Comparison of ENCODE assay signal across 19 cellular contexts in the genomic region with DNA sequence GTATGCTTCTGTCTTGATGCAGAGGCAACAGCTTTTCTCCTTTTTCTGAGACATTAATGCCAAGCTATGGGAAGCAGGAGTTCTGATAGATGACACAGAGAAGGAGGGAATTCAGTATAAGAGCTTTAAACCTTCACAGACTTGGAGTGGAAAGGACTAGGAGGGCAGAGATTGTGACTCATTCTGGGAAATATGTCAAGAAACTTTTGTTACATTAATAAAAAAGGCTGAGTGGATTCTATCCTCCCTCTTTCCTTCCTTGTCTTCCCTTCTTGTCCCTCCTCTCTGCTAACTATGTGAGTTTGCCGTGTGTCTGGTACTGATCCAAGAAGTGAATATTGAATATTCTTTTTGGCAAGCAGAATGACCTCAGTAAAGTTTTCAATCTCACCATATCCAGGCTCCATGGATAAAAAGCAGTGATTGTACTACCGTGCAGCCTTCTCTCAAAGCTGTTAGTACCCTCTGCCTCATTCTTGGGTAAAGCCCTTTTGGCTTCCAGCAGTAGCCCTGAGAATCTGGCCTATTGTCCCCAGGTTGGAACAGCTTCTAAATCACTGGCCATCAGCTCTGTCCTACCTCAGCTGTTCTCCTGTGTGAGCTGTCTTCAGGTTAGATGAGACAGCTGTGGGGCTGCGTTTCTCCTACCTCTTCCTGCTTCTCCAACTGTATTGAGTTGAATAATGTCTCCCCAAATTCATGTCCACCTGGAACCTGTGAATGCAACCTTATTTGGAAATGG.
A peak's percentile ranks its signal among the peaks of the same experiment; 100 is the strongest.
DNase-seq lines count a peak whose midpoint lies in the region; TF ChIP-seq lines count a peak whose summit lies in the region.
"Had no signal": no experiment of that assay in that cellular context is flagged by ENCODE, and none has a peak within 500 bp of the region (broad histone marks: within the 10 kb centered on the region; RNA-seq: fewer than 3 reads in every experiment).

No MANE protein-coding gene starts in this region.

- H3K4me1 ChIP-seq in transverse colon: peaks cover 0 to 6% (median 3%) of the 10 kb centered on the region in 4 donors

- H3K4me1 Mint-ChIP-seq in osteocyte (ENCODE audit: unreplicated experiment): peaks cover 17% of the 10 kb centered on the region

- intact Hi-C loops in transverse colon (cut with DNase I; ENCODE audit: low total_unique reads): no loop called here

- H3K27ac ChIP-seq in RWPE1 (no peak overlapping the region), transverse colon (no peak overlapping the region)
- H3K27ac ChIP-seq: heart left ventricle, SJSA1 had no signal

- TF ChIP-seq CTCF in RWPE1 (conservative IDR thresholded peaks at IDR 0.05; ENCODE audit: low read depth) (no peak), osteocyte (IDR thresholded peaks at IDR 0.05) (no peak), transverse colon (IDR thresholded peaks at IDR 0.05) (no peak)

- H3K9me3 Mint-ChIP-seq in osteocyte (ENCODE audit: unreplicated experiment): no peaks in the 10 kb centered on the region

- WGBS in transverse colon (ENCODE audit: low coverage in 1 of 2), 2 donors: 58 to 73% methylated on average over 1 to 3 of the region's 3 CpGs

- no peak for TF ChIP-seq EP300 in transverse colon (IDR thresholded peaks at IDR 0.05; ENCODE audit: low read depth)

- H3K4me3 ChIP-seq in transverse colon: no peak overlapping the region
- H3K4me3 ChIP-seq: heart left ventricle, K562, lung, SJSA1 had no signal

- no peaks in the 10 kb centered on the region for H3K27me3 ChIP-seq in transverse colon
- H3K27me3 ChIP-seq: heart left ventricle, SJSA1 had no signal

- H3K4me3 Mint-ChIP-seq in osteocyte (ENCODE audit: unreplicated experiment): no peak overlapping the region
- H3K4me3 Mint-ChIP-seq: activated naive CD8-positive, alpha-beta T cell; CD4-positive, CD25-positive, alpha-beta regulatory T cell had no signal

- DNase-seq in Daoy (ENCODE audit: low read depth) (peak; percentile 13), RWPE1 (ENCODE audit: low spot score) (peak; percentile 15), fibroblast of gingiva (ENCODE audit: low read depth) (peak; percentile 49), osteocyte (ENCODE audit: extremely low spot score, unreplicated experiment) (no peak), occipital lobe (lab: John Stamatoyannopoulos, UW) (no peak), transverse colon (no peak), hippocampal formation (lab: John Stamatoyannopoulos, UW) (no peak), cortex of kidney (lab: John Stamatoyannopoulos, UW) (no peak)
- DNase-seq: CD4-positive, CD25-positive, alpha-beta regulatory T cell; GDM1; heart left ventricle; NCI-H1694 treated with DMSO at 0.1 percent for 48 hours; stimulated activated CD4-positive, alpha-beta T cell treated with anti-CD3 and anti-CD28 coated beads, Interleukin-2, amount 100 ng/mL, for 48 hours; stimulated activated naive CD4-positive, alpha-beta T cell had no signal

- POLR2A ChIA-PET in RWPE1 (lab: Yijun Ruan, JAX; ENCODE audit: low non-redundant PET): no interaction called here

- H3K9me3 ChIP-seq in transverse colon: peaks cover 0 to 8% of the 10 kb centered on the region in 2 donors
- H3K9me3 ChIP-seq: SJSA1 had no signal

- TF ChIP-seq POLR2A in transverse colon (IDR thresholded peaks at IDR 0.05): no peak

- peaks cover 4% of the 10 kb centered on the region for H3K36me3 Mint-ChIP-seq in osteocyte (ENCODE audit: unreplicated experiment)

- peak overlapping the region; percentile 8 for H3K27ac Mint-ChIP-seq in osteocyte (ENCODE audit: unreplicated experiment)
- H3K27ac Mint-ChIP-seq: activated naive CD8-positive, alpha-beta T cell; progenitor cell of endocrine pancreas had no signal

- in situ Hi-C loops in transverse colon (cut with MboI; ENCODE audit: low pct_ligation_motif_present in 1 of 4, low pct_unique_long_range_greater_than_20kb in 1 of 4, low sequenced_read_pairs in 3 of 4): no loop called here

- CTCF ChIA-PET in RWPE1 (lab: Yijun Ruan, JAX): no interaction called here

- no peaks in the 10 kb centered on the region for H3K36me3 ChIP-seq in transverse colon
- H3K36me3 ChIP-seq: heart left ventricle, SJSA1 had no signal

- no peaks in the 10 kb centered on the region for H3K27me3 Mint-ChIP-seq in osteocyte (ENCODE audit: unreplicated experiment)
- H3K27me3 Mint-ChIP-seq: activated naive CD8-positive, alpha-beta T cell; CD4-positive, CD25-positive, alpha-beta regulatory T cell; progenitor cell of endocrine pancreas had no signal

Comparison
In these comparisons a context has a peak if more than half of its experiments do, and no peak if none do; other contexts are left out.
1. DNase-seq: peak in Daoy (single experiment), RWPE1 (single experiment) and fibroblast of gingiva (single experiment); none in osteocyte (single experiment), occipital lobe (single experiment), transverse colon (single experiment), hippocampal formation (0 of 2) and cortex of kidney (single experiment).